Comparison of ENCODE assay signal across 8 cellular contexts in the genomic region with DNA sequence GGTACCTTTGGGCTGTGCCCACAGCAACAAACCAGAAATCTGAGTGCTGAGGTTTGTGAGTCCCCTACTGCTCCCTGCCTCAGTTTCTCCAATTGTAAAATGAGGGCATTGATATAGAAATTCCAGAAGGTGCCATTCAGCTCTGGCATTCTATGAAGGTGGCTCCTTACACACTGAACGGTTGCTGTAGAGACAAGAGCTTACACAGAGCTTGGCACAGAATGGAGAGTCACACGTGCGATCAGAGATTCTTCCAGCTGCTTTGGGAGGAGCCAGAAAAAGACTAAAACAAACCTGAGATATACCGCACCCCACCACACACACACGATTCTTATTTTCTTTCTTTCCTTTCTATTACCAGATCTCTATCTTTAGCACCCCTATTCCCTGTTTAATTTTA.
"Had no signal": no experiment of that assay in that cellular context is flagged by ENCODE, and none has a peak within 500 bp of the region (broad histone marks: within the 10 kb centered on the region; RNA-seq: fewer than 3 reads in every experiment).

No MANE protein-coding gene starts in this region.

- H3K4me1 ChIP-seq: HAP-1 had no signal

- H3K9me3 ChIP-seq: HAP-1 had no signal

- H3K36me3 ChIP-seq: HAP-1 had no signal

- ATAC-seq: HCT116, K562 had no signal

- H3K4me3 ChIP-seq: GM23248, HAP-1, K562 had no signal

- H3K27ac ChIP-seq: GM23248 had no signal

- DNase-seq: GM23248, GOT3, H7, HFFc6, IMR-90 had no signal
